8 cellular contexts compared by ENCODE assay signal in the genomic region with DNA sequence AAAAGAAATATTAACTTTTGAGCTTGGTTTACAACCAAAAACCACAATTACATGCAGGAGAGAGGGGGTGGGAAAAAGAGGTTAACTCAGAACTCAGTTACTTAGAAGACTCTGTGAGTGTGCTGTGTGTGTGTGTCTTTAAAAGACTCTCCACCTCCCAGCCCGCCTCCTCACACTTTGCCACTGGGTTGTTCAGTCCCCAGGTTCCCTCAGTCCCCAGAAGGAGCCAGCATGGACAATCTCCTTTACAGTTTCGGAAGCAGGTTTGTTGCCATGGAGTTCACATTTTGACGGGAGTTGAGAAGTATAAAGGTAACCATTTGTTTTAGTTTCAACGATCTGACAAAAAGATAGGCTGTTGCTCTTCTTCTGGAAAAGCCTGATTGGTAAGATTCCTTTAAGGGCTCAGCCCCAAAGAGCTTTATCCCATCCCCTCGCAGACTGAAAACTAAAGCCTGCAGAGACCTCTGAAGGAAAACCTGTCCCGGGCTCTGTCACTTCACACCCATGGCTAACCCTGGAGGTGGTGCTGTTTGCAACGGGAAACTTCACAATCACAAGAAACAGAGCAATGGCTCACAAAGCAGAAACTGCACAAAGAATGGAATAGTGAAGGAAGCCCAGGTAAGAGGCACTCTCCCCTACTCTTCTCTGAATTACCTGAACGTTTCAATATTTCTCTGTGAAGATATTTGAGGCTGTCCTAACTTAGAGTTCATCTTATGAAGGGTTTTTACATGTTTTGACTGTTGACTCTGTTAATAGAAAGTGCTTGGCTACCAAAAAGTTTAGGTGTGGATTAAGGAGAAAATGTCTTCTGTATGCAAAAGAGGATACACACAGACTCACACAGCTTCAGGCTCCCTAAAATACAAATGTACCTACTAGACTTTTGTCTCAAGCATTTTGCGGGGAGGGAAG.
DNase-seq lines count a peak whose midpoint lies in the region; ATAC-seq lines count a peak whose summit lies in the region.

A gene (plus strand): TSS at position 212 of the 921 bp plus-strand sequence. CDS start 296 bp downstream, at position 508.

- H3K27ac ChIP-seq in BLaER1 treated with 17β-estradiol and CSF1 and Interleukin-3, amounts not matched to agents 10 nM and 100 nM = peak within 1 kb of the TSS; percentile 60 to 79 (median 70); a peak in 21 of 22 replicates
- H3K27ac ChIP-seq in skin epidermis = peak within 1 kb of the TSS in 20 of 21 experiments; percentile 11 to 88 (median 72)

- 0 out of 22 replicates have a peak, but pooled peaks cover 0 to 2% (median 0%) of the 10 kb centered on the region in 11 experiments for H3K9me3 ChIP-seq in BLaER1 treated with 17β-estradiol and CSF1 and Interleukin-3, amounts not matched to agents 10 nM and 100 nM (replicated peaks in 1 of 11)
- no peaks in the 10 kb centered on the region for H3K9me3 ChIP-seq in adipocyte (ENCODE audit: control insufficient read depth, low read length)

- peak within 1 kb of the TSS; percentile 32 to 57 (median 45); a peak in 19 of 20 replicates for H3K4me3 ChIP-seq in BLaER1 treated with 17β-estradiol and CSF1 and Interleukin-3, amounts not matched to agents 10 nM and 100 nM
- H3K4me3 ChIP-seq in adipocyte (ENCODE audit: low read length) (peak within 1 kb of the TSS; percentile 90), skin epidermis (peak within 1 kb of the TSS; percentile 22 to 45 (median 31))

- H3K4me1 ChIP-seq in BLaER1 treated with 17β-estradiol and CSF1 and Interleukin-3, amounts not matched to agents 10 nM and 100 nM = peaks cover 40 to 52% (median 44%) of the 10 kb centered on the region in 10 experiments
- peaks cover 17% of the 10 kb centered on the region for H3K4me1 ChIP-seq in adipocyte (ENCODE audit: control insufficient read depth, insufficient read depth, low read length)

- ATAC-seq in GM19372 (IDR thresholded peaks at IDR 0.05; ENCODE audit: low read depth, unreplicated experiment) = peak; percentile 42
- ATAC-seq in HG03439 (IDR thresholded peaks at IDR 0.05; ENCODE audit: unreplicated experiment) = peak; percentile 44

- H3K9ac ChIP-seq in BLaER1 treated with 17β-estradiol and CSF1 and Interleukin-3, amounts not matched to agents 10 nM and 100 nM = peak within 1 kb of the TSS; percentile 6 to 67 (median 57); a peak in 19 of 22 replicates
- H3K9ac ChIP-seq in adipocyte (ENCODE audit: low read length) = peak within 1 kb of the TSS; percentile 72

- H3K36me3 ChIP-seq in BLaER1 treated with 17β-estradiol and CSF1 and Interleukin-3, amounts not matched to agents 10 nM and 100 nM = no peaks in the 10 kb centered on the region
- H3K36me3 ChIP-seq in adipocyte (ENCODE audit: control insufficient read depth, insufficient read depth, low read length, severe bottlenecking) = no peaks in the 10 kb centered on the region

- H3K27me3 ChIP-seq in BLaER1 treated with 17β-estradiol and CSF1 and Interleukin-3, amounts not matched to agents 10 nM and 100 nM = no peaks in the 10 kb centered on the region
- no peaks in the 10 kb centered on the region for H3K27me3 ChIP-seq in adipocyte (replicated peaks; ENCODE audit: control insufficient read depth, insufficient read depth, low read length)

- peak within 1 kb of the TSS; percentile 73 to 91 (median 85) for H3K4me2 ChIP-seq in BLaER1 treated with 17β-estradiol and CSF1 and Interleukin-3, amounts not matched to agents 10 nM and 100 nM

- DNase-seq in adipocyte (ENCODE audit: low read depth) = peak; percentile 9
- peak; percentile 52 for DNase-seq in iPS-NIHi11 (ENCODE audit: low spot score)
- no peak for DNase-seq in NK-92 (lab: John Stamatoyannopoulos, UW; ENCODE audit: unreplicated experiment)
- no peak for DNase-seq in activated CD4-positive, CD25-positive, alpha-beta regulatory T cell treated with anti-CD3 and anti-CD28 coated beads, Interleukin-2, amount 50 U/mL, for 72 hours

- H4K20me1 ChIP-seq in BLaER1 treated with 17β-estradiol and CSF1 and Interleukin-3, amounts not matched to agents 10 nM and 100 nM = peaks cover 0 to 5% (median 0%) of the 10 kb centered on the region in 11 experiments; a peak in 1 of 22 replicates

Comparison
In these comparisons a context has a peak if more than half of its experiments do, and no peak if none do; other contexts are left out.
1. H3K4me3 ChIP-seq: peak in every context shown above with its lines; median percentile 90 in adipocyte; 45 in BLaER1 treated with 17β-estradiol and CSF1 and Interleukin-3, amounts not matched to agents 10 nM and 100 nM; 31 in skin epidermis.
2. DNase-seq: peak in adipocyte (single experiment) and iPS-NIHi11 (single experiment); none in NK-92 (single experiment) and activated CD4-positive, CD25-positive, alpha-beta regulatory T cell treated with anti-CD3 and anti-CD28 coated beads, Interleukin-2, amount 50 U/mL, for 72 hours (single experiment).